ENCODE assay signal across 8 cellular contexts in the genomic region with DNA sequence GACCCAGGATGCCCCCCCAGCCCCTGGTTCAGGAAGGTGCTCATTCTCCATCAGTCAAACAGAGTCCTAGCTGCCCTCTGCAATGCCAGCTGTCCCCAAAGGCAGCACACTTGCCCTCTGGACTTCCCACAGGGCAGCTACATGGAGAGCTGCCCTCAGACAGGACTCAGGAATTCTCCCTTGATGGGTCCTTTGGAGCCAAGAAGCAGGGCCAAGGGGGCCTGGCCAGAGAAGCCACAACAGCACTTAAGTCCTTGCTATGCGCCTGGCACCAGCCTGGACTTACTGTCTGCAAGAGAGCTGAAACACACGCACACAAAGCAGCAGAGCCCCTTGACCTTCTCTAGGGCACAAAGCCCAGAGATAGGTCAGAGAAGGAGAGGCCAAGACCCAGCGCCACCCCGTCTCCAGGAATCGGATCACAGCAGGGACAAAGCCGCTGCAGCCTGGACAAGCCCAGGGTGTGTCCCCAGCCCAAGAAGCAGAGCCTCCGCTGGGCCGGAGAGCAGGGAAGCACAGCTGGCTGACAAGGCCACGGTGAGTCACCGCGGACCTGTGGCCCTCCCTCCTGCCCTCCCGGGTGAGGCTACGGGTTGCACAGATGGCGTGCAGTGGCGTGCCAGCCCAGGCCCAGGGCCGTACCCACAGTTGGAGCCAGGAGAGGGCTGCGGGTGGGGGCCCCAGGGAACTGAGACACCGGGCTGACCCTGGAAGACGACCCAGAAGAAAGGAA. TPM values are rescaled to one million over a fixed set of nuclear protein-coding genes. Genes with fewer than 3 reads are reported as not detected.
DNase-seq lines count a peak whose midpoint lies in the region; ATAC-seq and TF ChIP-seq lines count a peak whose summit lies in the region.

No MANE protein-coding gene starts in this region.

- DNase-seq in NCI-H1092 treated with DMSO at 0.1 percent for 48 hours (lab: John Stamatoyannopoulos, UW) (peak; percentile 78), NCI-H1092 (lab: John Stamatoyannopoulos, UW) (no peak), GOT3 (lab: John Stamatoyannopoulos, UW) (peak; percentile 67), NCI-H69 (lab: John Stamatoyannopoulos, UW) (peak; percentile 90), chondrocyte (ENCODE audit: low spot score) (peak; percentile 92), lower lobe of right lung (peak; percentile 84), thyroid gland (peak; percentile 88 to 90), NCI-H187 (lab: John Stamatoyannopoulos, UW) (no peak)

- H3K4me3 Mint-ChIP-seq in chondrocyte (ENCODE audit: unreplicated experiment) = peak overlapping the region; percentile 65

- no peak for TF ChIP-seq CTCF in chondrocyte (IDR thresholded peaks at IDR 0.05)
- TF ChIP-seq CTCF in lower lobe of right lung (IDR thresholded peaks at IDR 0.05) = no peak
- no peak for TF ChIP-seq CTCF in thyroid gland (IDR thresholded peaks at IDR 0.05)

- peak overlapping the region; percentile 73 for H3K27ac ChIP-seq in lower lobe of right lung
- peak overlapping the region; percentile 68 to 82 (median 78) for H3K27ac ChIP-seq in thyroid gland

- H3K36me3 ChIP-seq in lower lobe of right lung (no peaks in the 10 kb centered on the region), thyroid gland (no peaks in the 10 kb centered on the region)

- H3K27ac Mint-ChIP-seq in chondrocyte (ENCODE audit: unreplicated experiment) = peak overlapping the region; percentile 85

- no peaks in the 10 kb centered on the region for H3K36me3 Mint-ChIP-seq in chondrocyte (ENCODE audit: low read depth)

- H3K9me3 ChIP-seq in lower lobe of right lung (no peaks in the 10 kb centered on the region), thyroid gland (no peaks in the 10 kb centered on the region)

- H3K27me3 ChIP-seq in lower lobe of right lung (ENCODE audit: low read depth) = peaks cover 19% of the 10 kb centered on the region
- no peaks in the 10 kb centered on the region for H3K27me3 ChIP-seq in thyroid gland

- H3K4me1 ChIP-seq in lower lobe of right lung = peaks cover 37% of the 10 kb centered on the region
- peaks cover 21 to 29% of the 10 kb centered on the region in 2 donors for H3K4me1 ChIP-seq in thyroid gland

- no peaks in the 10 kb centered on the region for H3K9me3 Mint-ChIP-seq in chondrocyte (ENCODE audit: low read depth)

- H3K27me3 Mint-ChIP-seq in chondrocyte (ENCODE audit: low read depth) = no peaks in the 10 kb centered on the region

- 3 to 9% methylated on average over 17 to 19 of the region's 19 CpGs for WGBS in thyroid gland, 2 donors

- H3K4me1 Mint-ChIP-seq in chondrocyte (ENCODE audit: low read depth) = peaks cover 24% of the 10 kb centered on the region

- peak; percentile 79 for ATAC-seq in lower lobe of right lung

- no peak for TF ChIP-seq POLR2A in thyroid gland (IDR thresholded peaks at IDR 0.05)

- H3K4me3 ChIP-seq in lower lobe of right lung = peak overlapping the region; percentile 62
- peak overlapping the region in 1 of 3 donors; percentile 31 for H3K4me3 ChIP-seq in thyroid gland (replicated peaks in 1 of 3)

- intact Hi-C loops in lower lobe of right lung (cut with DNase I) = no loop called here
- intact Hi-C loops in thyroid gland (cut with DNase I) = loop anchor here (5.0 kb wide), 2 partner anchors 136 to 184 kb away; a partner anchor contains a TSS

RNA-seq across cellular contexts. Expression of a gene that starts 1.7 kb away (rescaled TPM):
- total RNA-seq in chondrocyte (2.5 to 4.2 TPM (median 2.7 TPM) in 3 replicates), lower lobe of right lung (7.0 TPM), thyroid gland (1 to 10 TPM; 2.5 to 4.3 (median 3.4) TPM)

Comparison
In these comparisons a context has a peak if more than half of its experiments do, and no peak if none do; other contexts are left out.
1. DNase-seq: peak in NCI-H1092 treated with DMSO at 0.1 percent for 48 hours (single experiment), GOT3 (single experiment), NCI-H69 (single experiment), chondrocyte (single experiment), lower lobe of right lung (single experiment) and thyroid gland (2 of 2); none in NCI-H1092 (single experiment) and NCI-H187 (0 of 2).